In genomic region chr4:180946188-180946587, GRCh38 we compare ENCODE assay signal across 34 cellular contexts.
"Had no signal": no experiment of that assay in that cellular context is flagged by ENCODE, and none has a peak within 500 bp of the region (broad histone marks: within the 10 kb centered on the region; RNA-seq: fewer than 3 reads in every experiment).

No MANE protein-coding gene starts in this region.

- ATAC-seq: activated naive CD4-positive, alpha-beta T cell treated with anti-CD3 and anti-CD28 coated beads, Interleukin-2, amount 50 U/mL, for 72 hours; activated naive CD8-positive, alpha-beta T cell treated with anti-CD3 and anti-CD28 coated beads, Interleukin-2, amount 50 U/mL, for 24 hours; activated T-cell treated with anti-CD3 and anti-CD28 coated beads, Interleukin-2, amount 50 U/mL, for 4 hours; activated T-cell treated with anti-CD3 and anti-CD28 coated beads, Interleukin-2, amount 50 U/mL, for 72 hours; activated T-helper 17 cell treated with anti-CD3 and anti-CD28 coated beads, Interleukin-2, amount 50 U/mL, for 72 hours; body of pancreas had no signal

- H3K4me1 ChIP-seq: ascending aorta, body of pancreas, breast epithelium had no signal

- H3K27ac ChIP-seq: adrenal gland, ascending aorta, body of pancreas, brain microvascular endothelial cell, breast epithelium, cardiac muscle cell had no signal

- H3K36me3 ChIP-seq: adrenal gland, ascending aorta, brain microvascular endothelial cell, breast epithelium, cardiac muscle cell had no signal

- H3K4me3 ChIP-seq: adrenal gland, ascending aorta, body of pancreas, breast epithelium, cardiac muscle cell had no signal

- FAIRE-seq: astrocyte, bronchial epithelial cell had no signal

- H3K9me3 ChIP-seq: adrenal gland, ascending aorta, body of pancreas, breast epithelium had no signal

- H3K27me3 ChIP-seq: adrenal gland, ascending aorta, body of pancreas, brain microvascular endothelial cell, breast epithelium, cardiac muscle cell had no signal

- DNase-seq: activated effector memory CD4-positive, alpha-beta T cell treated with anti-CD3 and anti-CD28 coated beads, Interleukin-2, amount 50 U/mL, for 16 hours; activated effector memory CD4-positive, alpha-beta T cell treated with Interleukin-2 at 50 U/mL for 16 hours; activated gamma-delta T cell; activated gamma-delta T cell treated with Interleukin-2 at 50 U/mL for 16 hours; activated naive CD4-positive, alpha-beta T cell; activated naive CD4-positive, alpha-beta T cell treated with anti-CD3 and anti-CD28 coated beads for 36 hours; activated naive CD4-positive, alpha-beta T cell treated with anti-CD3 and anti-CD28 coated beads, Interleukin-2, amount 10 ng/mL, durations not matched to agents 7 days and 5 days; activated naive CD4-positive, alpha-beta T cell treated with anti-CD3 and anti-CD28 coated beads, Interleukin-2, amount 50 U/mL, for 16 hours; activated naive CD4-positive, alpha-beta T cell treated with Interleukin-2 at 50 U/mL for 16 hours; activated naive CD8-positive, alpha-beta T cell treated with anti-CD3 and anti-CD28 coated beads for 36 hours; activated naive CD8-positive, alpha-beta T cell treated with anti-CD3 and anti-CD28 coated beads, Interleukin-2, amount 10 ng/mL, durations not matched to agents 7 days and 5 days; activated naive CD8-positive, alpha-beta T cell treated with anti-CD3 and anti-CD28 coated beads, Interleukin-2, amount 50 U/mL, for 24 hours; activated T-cell treated with anti-CD3 and anti-CD28 coated beads, Interleukin-2, amount 50 U/mL, for 1 hour; activated T-cell treated with anti-CD3 and anti-CD28 coated beads, Interleukin-2, amount 50 U/mL, for 24 hours; activated T-cell treated with anti-CD3 and anti-CD28 coated beads, Interleukin-2, amount 50 U/mL, for 4 hours; activated T-cell treated with anti-CD3 and anti-CD28 coated beads, Interleukin-2, amount 50 U/mL, for 48 hours; activated T-cell treated with anti-CD3 and anti-CD28 coated beads, Interleukin-2, amount 50 U/mL, for 72 hours; adrenal gland; amniotic stem cell; amygdala; anterior cingulate cortex; aorta; body of pancreas; brain microvascular endothelial cell; caudate nucleus; central memory CD4-positive, alpha-beta T cell; cerebellar nuclear complex had no signal
